In the genomic region with DNA sequence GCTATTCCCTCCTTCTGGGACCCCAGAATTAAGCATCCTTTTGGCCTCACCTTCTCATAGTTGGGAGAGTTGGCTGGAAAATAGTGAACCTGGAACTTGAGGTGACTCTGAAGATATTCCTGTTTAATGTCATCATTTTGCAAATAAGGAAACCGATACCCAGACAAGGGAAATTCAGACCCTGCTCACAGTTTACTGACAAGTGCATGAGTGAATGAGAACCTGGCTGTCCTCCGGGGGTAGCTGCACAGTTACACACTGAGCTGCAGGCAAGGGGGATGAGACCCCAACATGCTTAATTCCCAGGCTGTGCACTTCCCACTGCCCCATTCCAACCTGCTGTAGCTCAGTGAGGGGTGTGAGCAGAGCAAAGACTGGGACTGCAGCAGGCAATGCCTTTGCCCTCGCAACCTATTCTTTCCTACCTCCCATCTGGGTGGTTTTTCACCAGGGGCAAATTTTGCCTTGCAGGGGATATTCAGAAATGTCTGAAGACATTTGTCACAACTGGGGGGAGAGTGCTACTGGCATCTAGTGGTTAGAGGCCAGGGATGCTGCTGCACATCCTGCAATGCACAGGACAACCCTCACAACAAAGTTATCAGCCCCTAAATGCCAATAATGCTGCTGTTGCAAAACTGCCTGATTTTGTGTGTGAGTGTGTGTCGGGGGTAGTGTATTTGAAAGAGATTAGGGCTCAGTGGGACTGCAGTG, we compare ENCODE assay signal across 17 cellular contexts.
A peak's percentile ranks its signal among the peaks of the same experiment; 100 is the strongest.
DNase-seq lines count a peak whose midpoint lies in the region; ATAC-seq and TF ChIP-seq lines count a peak whose summit lies in the region.
"Had no signal": no experiment of that assay in that cellular context is flagged by ENCODE, and none has a peak within 500 bp of the region (broad histone marks: within the 10 kb centered on the region; RNA-seq: fewer than 3 reads in every experiment).

No MANE protein-coding gene starts in this region.

- peaks cover 15% of the 10 kb centered on the region for H3K4me1 Mint-ChIP-seq in GM23338
- H3K4me1 Mint-ChIP-seq in brain, result peaks cover 23% of the 10 kb centered on the region
- H3K4me1 Mint-ChIP-seq: B cell had no signal

- H3K27me3 ChIP-seq in GM23338 (ENCODE audit: insufficient read depth), result no peaks in the 10 kb centered on the region
- H3K27me3 ChIP-seq in trophoblast cell (ENCODE audit: insufficient read depth, low read length), result no peaks in the 10 kb centered on the region
- H3K27me3 ChIP-seq: MG63 had no signal

- H3K4me2 ChIP-seq in GM23338 (no peak overlapping the region), trophoblast cell (ENCODE audit: low read length) (no peak overlapping the region)
- H3K4me2 ChIP-seq: PC-9 had no signal

- ATAC-seq in GM23338, result peak; percentile 58
- ATAC-seq in GM21515 (IDR thresholded peaks at IDR 0.05; ENCODE audit: unreplicated experiment), result no peak
- ATAC-seq: esophagus mucosa, lower lobe of right lung had no signal

- no peak overlapping the region for H4K12ac ChIP-seq in trophoblast cell (ENCODE audit: low read depth, low read length)

- no peak overlapping the region for H3K4ac ChIP-seq in trophoblast cell (ENCODE audit: low read depth, low read length)

- no peaks in the 10 kb centered on the region for H3K79me1 ChIP-seq in trophoblast cell (ENCODE audit: low read length)

- no peaks in the 10 kb centered on the region for H3K79me2 ChIP-seq in GM23338 (replicated peaks; ENCODE audit: insufficient read depth)
- H3K79me2 ChIP-seq in trophoblast cell (ENCODE audit: control insufficient read depth, insufficient read depth, low read length, poor library complexity), result no peaks in the 10 kb centered on the region
- H3K79me2 ChIP-seq: parathyroid adenoma had no signal

- H3K36me3 ChIP-seq in GM23338 (ENCODE audit: insufficient read depth) (no peaks in the 10 kb centered on the region), trophoblast cell (ENCODE audit: control insufficient read depth in 1 of 2, insufficient read depth in 2 of 2, low read length in 2 of 2) (no peaks in the 10 kb centered on the region)
- H3K36me3 ChIP-seq: lower lobe of right lung, MG63 had no signal

- WGBS in trophoblast cell (ENCODE audit: extremely low coverage, insufficient coverage, insufficient read length), result no CpG with 5 or more reads among the region's 4 CpGs

- no peak overlapping the region for H2AFZ ChIP-seq in GM23338
- H2AFZ ChIP-seq in trophoblast cell (ENCODE audit: insufficient read depth, low read length, poor library complexity), result no peak overlapping the region
- H2AFZ ChIP-seq: parathyroid adenoma, PC-9 had no signal

- H3K9me2 ChIP-seq in GM23338 (ENCODE audit: insufficient read depth), result no peaks in the 10 kb centered on the region

- no peak overlapping the region for H2BK12ac ChIP-seq in trophoblast cell (ENCODE audit: low read length)

- H4K20me1 ChIP-seq in GM23338 (replicated peaks; ENCODE audit: insufficient read depth), result no peaks in the 10 kb centered on the region

- no peak overlapping the region for H2BK120ac ChIP-seq in trophoblast cell (ENCODE audit: insufficient read depth, low read length, poor library complexity)

- H4K8ac ChIP-seq in trophoblast cell (ENCODE audit: low read depth, low read length), result no peak overlapping the region

- DNase-seq in GM23338 (ENCODE audit: low spot score), result peak; percentile 35
- DNase-seq in trophoblast cell, result no peak
- no peak for DNase-seq in activated CD4-positive, alpha-beta T cell treated with anti-CD3 and anti-CD28 coated beads for 1 hour
- no peak for DNase-seq in putamen (ENCODE audit: low spot score)
- DNase-seq: COR-L47; lower lobe of right lung; MG63; NCI-H2081 treated with DMSO at 0.1 percent for 48 hours; NCI-H510A treated with DMSO at 0.1 percent for 48 hours; PC-9; stimulated activated CD4-positive, alpha-beta T cell treated with anti-CD3 and anti-CD28 coated beads, Interleukin-4, amount 100 ng/mL, for 24 hours had no signal

- no peak overlapping the region for H3K14ac ChIP-seq in trophoblast cell (ENCODE audit: low read length)

- H3K4me3 ChIP-seq in GM23338 (no peak overlapping the region), trophoblast cell (ENCODE audit: low read depth, low read length) (no peak overlapping the region)
- H3K4me3 ChIP-seq: lower lobe of right lung, MG63, PC-9 had no signal

- H3K36me3 Mint-ChIP-seq in GM23338 (ENCODE audit: low read depth) (no peaks in the 10 kb centered on the region), brain (no peaks in the 10 kb centered on the region)

- H4K91ac ChIP-seq in trophoblast cell (ENCODE audit: low read depth, low read length), result no peak overlapping the region

- H3K9ac ChIP-seq in trophoblast cell (ENCODE audit: low read length), result peak overlapping the region; percentile 14
- H3K9ac ChIP-seq: parathyroid adenoma had no signal

- H3K27me3 Mint-ChIP-seq in GM23338 (ENCODE audit: insufficient read depth, low read depth, poor library complexity) (peaks cover 6% of the 10 kb centered on the region), brain (peaks cover 6% of the 10 kb centered on the region)

- H3K27ac Mint-ChIP-seq in GM23338 (no peak overlapping the region), brain (no peak overlapping the region)
- H3K27ac Mint-ChIP-seq: B cell had no signal

- H3K27ac ChIP-seq in GM23338 (ENCODE audit: low read depth) (no peak overlapping the region), trophoblast cell (ENCODE audit: low read depth, low read length) (no peak overlapping the region)
- H3K27ac ChIP-seq: lower lobe of right lung, parathyroid adenoma, PC-9 had no signal

- no peaks in the 10 kb centered on the region for H3K9me3 ChIP-seq in trophoblast cell (ENCODE audit: insufficient read depth, low read depth, low read length)
- H3K9me3 ChIP-seq: lower lobe of right lung, MG63 had no signal

- H2BK5ac ChIP-seq in trophoblast cell (ENCODE audit: low read depth, low read length, poor library complexity), result no peak overlapping the region

- no peaks in the 10 kb centered on the region for H3F3A ChIP-seq in GM23338 (replicated peaks; ENCODE audit: low read depth)

- H3K4me3 Mint-ChIP-seq in GM23338 (no peak overlapping the region), brain (no peak overlapping the region)
- H3K4me3 Mint-ChIP-seq: B cell had no signal

- TF ChIP-seq CTCF in GM12873 (IDR thresholded peaks at IDR 0.05; ENCODE audit: insufficient read depth, low read depth, low read length, missing control alignments), result peak; percentile 19
- TF ChIP-seq CTCF in GM23338 (conservative IDR thresholded peaks at IDR 0.05; ENCODE audit: low read depth in 2 of 2), result peak; percentile 47 to 65
- TF ChIP-seq CTCF in brain (conservative IDR thresholded peaks at IDR 0.05), result peak; percentile 34 to 53

- H2AK5ac ChIP-seq in trophoblast cell (ENCODE audit: low read length), result no peak overlapping the region

- H3K23ac ChIP-seq in trophoblast cell (ENCODE audit: low read length), result no peak overlapping the region

- no peak overlapping the region for H3K18ac ChIP-seq in trophoblast cell (ENCODE audit: low read length)

- no peaks in the 10 kb centered on the region for H3K4me1 ChIP-seq in GM23338 (ENCODE audit: insufficient read depth)
- no peaks in the 10 kb centered on the region for H3K4me1 ChIP-seq in trophoblast cell (ENCODE audit: control insufficient read depth in 1 of 2, insufficient read depth in 2 of 2, low read length in 2 of 2)
- H3K4me1 ChIP-seq: lower lobe of right lung, parathyroid adenoma had no signal

- H3K9me3 Mint-ChIP-seq in GM23338 (no peaks in the 10 kb centered on the region), brain (no peaks in the 10 kb centered on the region)

TF ChIP-seq in GM23338, 12 proteins besides CTCF, POLR2A, EP300 and RAD21 (continues in another document):
- TF ChIP-seq STAT1 (IDR thresholded peaks at IDR 0.05; ENCODE audit: unreplicated experiment), result no peak
- TF ChIP-seq REST (IDR thresholded peaks at IDR 0.05; ENCODE audit: unreplicated experiment), result no peak
- TF ChIP-seq JUNB (IDR thresholded peaks at IDR 0.05; ENCODE audit: unreplicated experiment), result no peak
